11 cellular contexts compared by ENCODE assay signal in the genomic region with DNA sequence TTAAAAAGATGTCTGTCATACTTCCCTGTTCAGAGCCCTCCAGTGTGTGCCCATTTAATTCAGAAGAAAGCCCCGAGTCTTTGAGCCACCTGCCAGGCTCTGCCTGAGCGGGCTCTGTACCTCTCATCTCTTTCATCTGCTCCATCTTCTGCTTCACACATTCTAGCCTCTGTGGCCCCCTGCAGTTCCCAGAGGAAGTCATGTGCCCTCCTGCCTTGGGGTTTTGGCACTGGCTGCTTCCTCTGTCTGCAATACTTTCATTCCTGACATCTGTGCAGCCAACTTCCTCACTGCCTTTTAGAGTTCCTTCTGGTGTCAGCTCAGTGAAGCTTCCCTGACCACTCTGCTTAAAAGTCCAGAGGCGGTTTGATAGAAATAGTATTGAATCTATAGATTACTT. TPM values are rescaled to one million over a fixed set of nuclear protein-coding genes. Genes with fewer than 3 reads are reported as not detected.
DNase-seq lines count a peak whose midpoint lies in the region; TF ChIP-seq lines count a peak whose summit lies in the region.
"Had no signal": no experiment of that assay in that cellular context is flagged by ENCODE, and none has a peak within 500 bp of the region (broad histone marks: within the 10 kb centered on the region; RNA-seq: fewer than 3 reads in every experiment).

No MANE protein-coding gene starts in this region.

- in situ Hi-C loops in SK-MEL-5 (cut with HindIII; ENCODE audit: low pct_unique_long_range_greater_than_20kb, low sequenced_read_pairs), result no loop called here

- DNase-seq in GDM1 (lab: John Stamatoyannopoulos, UW) (peak; percentile 88), SK-MEL-5 (ENCODE audit: low read depth, low spot score) (peak; percentile 20), fibroblast of peridontal ligament (ENCODE audit: extremely low read depth) (peak; percentile 34), putamen (ENCODE audit: low spot score) (peak; percentile 39), GM20000 (ENCODE audit: low spot score) (no peak), HT-29 (ENCODE audit: low spot score) (no peak), cerebellar nuclear complex (lab: John Stamatoyannopoulos, UW) (no peak), T-helper 9 cell (no peak)
- DNase-seq: activated T-cell treated with anti-CD3 and anti-CD28 coated beads, Interleukin-2, amount 50 U/mL, for 4 hours; Caco-2; Peyer's patch had no signal

- no peak for TF ChIP-seq CTCF in GM20000 (IDR thresholded peaks at IDR 0.05; ENCODE audit: extremely low read depth, missing control alignments)

RNA-seq across cellular contexts. Expression of a gene that starts 6.2 kb away (rescaled TPM):
- total RNA-seq in SK-MEL-5 (2014; rRNA removed; shearing (Covaris generic)), result 3.1 and 3.7 TPM in 2 replicates
- polyA plus RNA-seq in SK-MEL-5 (2015; cell fraction: cytosol; rRNA removed), result 5.7 and 6.6 TPM in 2 replicates
- 3.2 and 11.3 TPM in 2 replicates for polyA plus RNA-seq in SK-MEL-5 (2015; cell fraction: nucleus; rRNA removed)
- total RNA-seq in HT-29 (2014; rRNA removed; shearing (Covaris generic)), result not detected in 2 replicates
- total RNA-seq: activated T-cell treated with anti-CD3 and anti-CD28 coated beads, Interleukin-2, amount 50 U/mL, for 4 hours had no signal

RNA-seq across cellular contexts. Expression of a gene that starts 25.8 kb away (rescaled TPM):
- total RNA-seq in SK-MEL-5 (2014; rRNA removed; shearing (Covaris generic)), result 0.35 TPM in 1 of 2 replicates, not detected in the other
- polyA plus RNA-seq in SK-MEL-5 (2015; cell fraction: cytosol; rRNA removed), result 0.48 and 3.3 TPM in 2 replicates
- not detected in 2 replicates for polyA plus RNA-seq in SK-MEL-5 (2015; cell fraction: nucleus; rRNA removed)
- total RNA-seq in HT-29 (2014; rRNA removed; shearing (Covaris generic)), result not detected in 2 replicates
- total RNA-seq: activated T-cell treated with anti-CD3 and anti-CD28 coated beads, Interleukin-2, amount 50 U/mL, for 4 hours; Caco-2 had no signal

Comparison
In these comparisons a context has a peak if more than half of its experiments do, and no peak if none do; other contexts are left out.
1. DNase-seq: peak in GDM1 (single experiment), SK-MEL-5 (single experiment), fibroblast of peridontal ligament (single experiment) and putamen (single experiment); none in GM20000 (single experiment), HT-29 (single experiment), cerebellar nuclear complex (0 of 2) and T-helper 9 cell (single experiment).